21 cellular contexts compared by ENCODE assay signal in the genomic region with DNA sequence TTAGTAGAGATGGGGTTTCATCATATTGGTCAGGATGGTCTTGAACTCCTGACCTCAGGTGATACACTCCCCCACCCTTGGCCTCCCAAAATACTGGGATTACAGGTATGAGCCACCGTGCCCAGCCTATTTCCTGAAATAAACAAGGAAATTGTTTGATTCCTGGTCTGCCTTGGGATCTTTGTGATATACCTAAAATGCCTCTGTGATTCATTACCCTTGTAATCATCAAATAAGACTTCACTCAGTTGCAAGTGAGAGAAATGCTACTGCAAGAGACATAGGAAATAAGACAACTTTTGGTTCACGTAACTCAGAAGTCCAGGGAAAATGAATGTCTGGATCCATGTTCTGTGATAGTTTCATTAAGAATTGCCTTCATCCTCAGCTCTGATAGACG.
"Had no signal": no experiment of that assay in that cellular context is flagged by ENCODE, and none has a peak within 500 bp of the region (broad histone marks: within the 10 kb centered on the region; RNA-seq: fewer than 3 reads in every experiment).

No MANE protein-coding gene starts in this region.

- H3K4me3 Mint-ChIP-seq: activated B cell treated with CpG ODN at 0.5 μM for 24 hours; activated CD4-positive, alpha-beta T cell treated with anti-CD3 and anti-CD28 coated beads, Interleukin-2, amount 10 ng/mL, durations not matched to agents 24 days and 14 days; activated CD8-positive, alpha-beta memory T cell treated with anti-CD3 and anti-CD28 coated beads, Interleukin-2, amount 10 ng/mL, durations not matched to agents 7 days and 5 days; activated T-cell treated with anti-CD3 and anti-CD28 coated beads, Interleukin-2, amount 50 U/mL, for 4 hours; T-helper 17 cell had no signal

- H3K4me1 Mint-ChIP-seq: activated CD4-positive, alpha-beta T cell treated with anti-CD3 and anti-CD28 coated beads, Interleukin-2, amount 10 ng/mL, durations not matched to agents 24 days and 14 days; activated CD8-positive, alpha-beta memory T cell treated with anti-CD3 and anti-CD28 coated beads, Interleukin-2, amount 10 ng/mL, durations not matched to agents 7 days and 5 days; T-helper 17 cell had no signal

- ATAC-seq: activated CD8-positive, alpha-beta memory T cell treated with anti-CD3 and anti-CD28 coated beads, Interleukin-2, amount 10 ng/mL, durations not matched to agents 7 days and 5 days; activated naive CD4-positive, alpha-beta T cell treated with anti-CD3 and anti-CD28 coated beads, Interleukin-2, amount 50 U/mL, for 72 hours; activated T-cell treated with anti-CD3 and anti-CD28 coated beads, Interleukin-2, amount 50 U/mL, for 4 hours; T-helper 17 cell had no signal

- H3K36me3 Mint-ChIP-seq: activated CD8-positive, alpha-beta memory T cell treated with anti-CD3 and anti-CD28 coated beads, Interleukin-2, amount 10 ng/mL, durations not matched to agents 7 days and 5 days; activated naive CD4-positive, alpha-beta T cell treated with anti-CD3 and anti-CD28 coated beads, Interleukin-2, amount 50 U/mL, for 72 hours had no signal

- DNase-seq: activated B cell treated with CpG ODN at 0.5 μM for 24 hours; activated CD4-positive, alpha-beta T cell treated with anti-CD3 and anti-CD28 coated beads for 1 hour; activated CD4-positive, alpha-beta T cell treated with anti-CD3 and anti-CD28 coated beads, Interleukin-2, amount 10 ng/mL, durations not matched to agents 24 days and 14 days; activated CD4-positive, alpha-beta T cell treated with anti-CD3 and anti-CD28 coated beads, Interleukin-2, amount 50 U/mL, for 48 hours; activated CD8-positive, alpha-beta memory T cell treated with anti-CD3 and anti-CD28 coated beads, Interleukin-2, amount 10 ng/mL, durations not matched to agents 7 days and 5 days; activated effector memory CD4-positive, alpha-beta T cell treated with anti-CD3 and anti-CD28 coated beads, Interleukin-2, amount 50 U/mL, for 16 hours; activated naive CD4-positive, alpha-beta T cell treated with Interleukin-2 at 50 U/mL for 16 hours; activated T-cell treated with anti-CD3 and anti-CD28 coated beads, Interleukin-2, amount 50 U/mL, for 4 hours; amygdala; central memory CD4-positive, alpha-beta T cell; Karpas-422; NCI-H1105 treated with DMSO at 0.1 percent for 48 hours; NCI-H1436 treated with DMSO at 0.1 percent for 48 hours; NCI-H187; NCI-H2081; NCI-H510A treated with DMSO at 0.1 percent for 48 hours; NCI-H69; SHP77 treated with DMSO at 0.1 percent for 48 hours; T-helper 17 cell; T-helper 9 cell had no signal

- H3K27ac Mint-ChIP-seq: activated B cell treated with CpG ODN at 0.5 μM for 24 hours; activated CD4-positive, alpha-beta T cell treated with anti-CD3 and anti-CD28 coated beads, Interleukin-2, amount 10 ng/mL, durations not matched to agents 24 days and 14 days; activated CD8-positive, alpha-beta memory T cell treated with anti-CD3 and anti-CD28 coated beads, Interleukin-2, amount 10 ng/mL, durations not matched to agents 7 days and 5 days; activated naive CD4-positive, alpha-beta T cell treated with anti-CD3 and anti-CD28 coated beads, Interleukin-2, amount 50 U/mL, for 72 hours; T-helper 17 cell had no signal

- H3K9me3 Mint-ChIP-seq: activated B cell treated with CpG ODN at 0.5 μM for 24 hours; activated CD4-positive, alpha-beta T cell treated with anti-CD3 and anti-CD28 coated beads, Interleukin-2, amount 10 ng/mL, durations not matched to agents 24 days and 14 days; activated naive CD4-positive, alpha-beta T cell treated with anti-CD3 and anti-CD28 coated beads, Interleukin-2, amount 50 U/mL, for 72 hours had no signal

- H3K27me3 Mint-ChIP-seq: activated B cell treated with CpG ODN at 0.5 μM for 24 hours; activated CD4-positive, alpha-beta T cell treated with anti-CD3 and anti-CD28 coated beads, Interleukin-2, amount 10 ng/mL, durations not matched to agents 24 days and 14 days; activated CD8-positive, alpha-beta memory T cell treated with anti-CD3 and anti-CD28 coated beads, Interleukin-2, amount 10 ng/mL, durations not matched to agents 7 days and 5 days; T-helper 17 cell had no signal
